Comparison of ENCODE assay signal across 17 cellular contexts in the genomic region with DNA sequence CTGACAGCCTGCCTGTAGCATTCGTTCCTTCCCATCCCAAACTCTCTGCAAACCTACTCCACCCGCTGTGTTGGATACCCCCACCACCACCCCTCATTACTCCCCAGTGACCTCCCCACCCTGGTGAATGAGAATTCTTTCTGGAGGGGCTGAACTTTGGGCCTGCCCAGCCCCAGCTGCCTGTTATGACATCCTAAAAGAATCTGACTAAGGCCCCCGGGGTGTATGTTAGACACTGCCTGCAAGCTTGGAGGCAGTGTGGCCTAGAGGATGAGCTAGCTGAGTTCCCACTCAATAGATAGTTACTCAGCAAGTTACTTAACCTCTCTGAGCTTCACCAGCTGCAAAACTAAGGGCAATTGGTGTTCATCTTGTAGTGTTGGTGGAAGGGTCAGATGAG.
DNase-seq lines count a peak whose midpoint lies in the region; ATAC-seq and TF ChIP-seq lines count a peak whose summit lies in the region.
"Had no signal": no experiment of that assay in that cellular context is flagged by ENCODE, and none has a peak within 500 bp of the region (broad histone marks: within the 10 kb centered on the region; RNA-seq: fewer than 3 reads in every experiment).

No MANE protein-coding gene starts in this region.

- ATAC-seq in gastroesophageal sphincter: peak; percentile 74
- peak in 3 of 4 donors; percentile 42 to 59 (median 49) for ATAC-seq in psoas muscle
- ATAC-seq in T-cell (replicated peaks in 1 of 4): no peak
- ATAC-seq: activated naive CD4-positive, alpha-beta T cell treated with anti-CD3 and anti-CD28 coated beads, Interleukin-2, amount 50 U/mL, for 72 hours; stimulated activated memory B cell treated with anti-CD40 and anti-IgM and Interleukin-4, amounts not matched to agents 10 μg/mL and 1 μg/mL and 100 μg/mL, for 72 hours had no signal

- no peak for TF ChIP-seq EP300 in gastroesophageal sphincter (IDR thresholded peaks at IDR 0.05)

- intact Hi-C loops in psoas muscle (cut with DNase I): no loop called here

- no peaks in the 10 kb centered on the region for H3K36me3 Mint-ChIP-seq in T-cell
- H3K36me3 Mint-ChIP-seq: activated naive CD4-positive, alpha-beta T cell treated with anti-CD3 and anti-CD28 coated beads, Interleukin-2, amount 50 U/mL, for 72 hours; CD4-positive, alpha-beta memory T cell; stimulated activated memory B cell treated with anti-CD40 and anti-IgM and Interleukin-4, amounts not matched to agents 10 μg/mL and 1 μg/mL and 100 μg/mL, for 72 hours had no signal

- no peaks in the 10 kb centered on the region for H3K9me3 Mint-ChIP-seq in T-cell

- H3K27me3 ChIP-seq in gastroesophageal sphincter (no peaks in the 10 kb centered on the region), psoas muscle (ENCODE audit: insufficient read depth in 3 of 3, low read length in 2 of 3) (no peaks in the 10 kb centered on the region)
- H3K27me3 ChIP-seq: esophagus squamous epithelium, SJSA1 had no signal

- H3K4me1 ChIP-seq in gastroesophageal sphincter: no peaks in the 10 kb centered on the region
- no peaks in the 10 kb centered on the region for H3K4me1 ChIP-seq in psoas muscle
- H3K4me1 ChIP-seq: esophagus squamous epithelium, SJSA1 had no signal

- DNase-seq in ELF-1 (ENCODE audit: low read depth, low spot score) (peak; percentile 64), amniotic epithelial cell (ENCODE audit: low read depth) (peak; percentile 54), psoas muscle (peak; percentile 34 to 66), KG1 (lab: John Stamatoyannopoulos, UW) (no peak), T-cell (no peak), cerebellar nuclear complex (lab: John Stamatoyannopoulos, UW) (no peak), NCI-H1694 treated with DMSO at 0.1 percent for 48 hours (lab: John Stamatoyannopoulos, UW) (no peak)
- DNase-seq: CD4-positive, alpha-beta memory T cell; esophagus squamous epithelium; Karpas-422; NCI-H2029; stimulated activated CD4-positive, alpha-beta T cell treated with anti-CD3 and anti-CD28 coated beads, Interleukin-4, amount 100 ng/mL, for 24 hours; WERI-Rb-1 had no signal

- CTCF ChIA-PET in T-cell (lab: Charles Lee): interaction anchor here in 1 of 2 donors (0.6 to 0.7 kb wide), 2 partner anchors 42 to 416 kb away, joined by 3 read pairs; no protein-coding TSS in a partner anchor

- POLR2A ChIA-PET in T-cell (lab: Charles Lee): no interaction called here

- no peak overlapping the region for H3K4me3 Mint-ChIP-seq in T-cell
- H3K4me3 Mint-ChIP-seq: stimulated activated memory B cell treated with anti-CD40 and anti-IgM and Interleukin-4, amounts not matched to agents 10 μg/mL and 1 μg/mL and 100 μg/mL, for 72 hours had no signal

- no peaks in the 10 kb centered on the region for H3K4me1 Mint-ChIP-seq in T-cell
- H3K4me1 Mint-ChIP-seq: CD4-positive, alpha-beta memory T cell; stimulated activated memory B cell treated with anti-CD40 and anti-IgM and Interleukin-4, amounts not matched to agents 10 μg/mL and 1 μg/mL and 100 μg/mL, for 72 hours had no signal

- 20 to 60% methylated on average over 1 to 2 of the region's 3 CpGs for WGBS in gastroesophageal sphincter (ENCODE audit: low coverage in 1 of 2), 2 donors
- WGBS in psoas muscle, 3 donors: 66 to 68% (median 67%) methylated on average over 3 of the region's 3 CpGs

- TF ChIP-seq CTCF in gastroesophageal sphincter (IDR thresholded peaks at IDR 0.05) (peak in 1 of 4 experiments; percentile 28), psoas muscle (IDR thresholded peaks at IDR 0.05) (no peak)

- H3K4me3 ChIP-seq in gastroesophageal sphincter: no peak overlapping the region
- no peak overlapping the region for H3K4me3 ChIP-seq in psoas muscle
- H3K4me3 ChIP-seq: esophagus squamous epithelium, SJSA1 had no signal

- no peaks in the 10 kb centered on the region for H3K9me3 ChIP-seq in gastroesophageal sphincter
- no peaks in the 10 kb centered on the region for H3K9me3 ChIP-seq in psoas muscle
- H3K9me3 ChIP-seq: esophagus squamous epithelium, SJSA1 had no signal

- H3K36me3 ChIP-seq in gastroesophageal sphincter (no peaks in the 10 kb centered on the region), psoas muscle (ENCODE audit: insufficient read depth in 1 of 2, low read depth in 1 of 2) (no peaks in the 10 kb centered on the region)
- H3K36me3 ChIP-seq: esophagus squamous epithelium, SJSA1, WERI-Rb-1 had no signal

- no peak overlapping the region for H3K27ac Mint-ChIP-seq in T-cell
- H3K27ac Mint-ChIP-seq: CD4-positive, alpha-beta memory T cell; stimulated activated memory B cell treated with anti-CD40 and anti-IgM and Interleukin-4, amounts not matched to agents 10 μg/mL and 1 μg/mL and 100 μg/mL, for 72 hours had no signal

- no peak for TF ChIP-seq POLR2A in gastroesophageal sphincter (IDR thresholded peaks at IDR 0.05)

- H3K27ac ChIP-seq in gastroesophageal sphincter (no peak overlapping the region), psoas muscle (no peak overlapping the region)
- H3K27ac ChIP-seq: SJSA1, WERI-Rb-1 had no signal

- peaks cover 0 to 6% of the 10 kb centered on the region in 2 donors for H3K27me3 Mint-ChIP-seq in T-cell
- H3K27me3 Mint-ChIP-seq: stimulated activated memory B cell treated with anti-CD40 and anti-IgM and Interleukin-4, amounts not matched to agents 10 μg/mL and 1 μg/mL and 100 μg/mL, for 72 hours had no signal

Comparison
In these comparisons a context has a peak if more than half of its experiments do, and no peak if none do; other contexts are left out.
1. DNase-seq: peak in ELF-1 (single experiment), amniotic epithelial cell (single experiment) and psoas muscle (2 of 2); none in KG1 (single experiment), T-cell (0 of 34), cerebellar nuclear complex (0 of 2) and NCI-H1694 treated with DMSO at 0.1 percent for 48 hours (single experiment).
2. ATAC-seq: peak in gastroesophageal sphincter (single experiment) and psoas muscle (3 of 4); none in T-cell (0 of 4).